Comparison of ENCODE assay signal across 25 cellular contexts in genomic region chr16:87346517-87347060, GRCh38.
"Had no signal": no experiment of that assay in that cellular context is flagged by ENCODE, and none has a peak within 500 bp of the region (broad histone marks: within the 10 kb centered on the region; RNA-seq: fewer than 3 reads in every experiment).

No MANE protein-coding gene starts in this region.

- H3K27me3 ChIP-seq: body of pancreas, cardiac muscle cell, hepatocyte, pancreas, right atrium auricular region, upper lobe of right lung had no signal

- H3K9me3 Mint-ChIP-seq: activated T-cell treated with anti-CD3 and anti-CD28 coated beads, Interleukin-2, amount 50 U/mL, for 24 hours; activated T-helper 17 cell treated with anti-CD3 and anti-CD28 coated beads, Interleukin-2, amount 50 U/mL, for 72 hours; mesothelial cell of epicardium; natural killer cell; T-cell had no signal

- H3K27ac ChIP-seq: body of pancreas, cardiac muscle cell, hepatocyte, pancreas, psoas muscle, upper lobe of right lung, WERI-Rb-1 had no signal

- H3K27ac Mint-ChIP-seq: mesothelial cell of epicardium had no signal

- H3K4me2 ChIP-seq: hepatocyte had no signal

- H3K4me3 ChIP-seq: body of pancreas, cardiac muscle cell, hepatocyte, pancreas, psoas muscle, right atrium auricular region, upper lobe of right lung had no signal

- H3K4me1 Mint-ChIP-seq: mesothelial cell of epicardium had no signal

- H2AFZ ChIP-seq: hepatocyte had no signal

- DNase-seq: activated CD4-positive, alpha-beta T cell treated with anti-CD3 and anti-CD28 coated beads, Interleukin-2, amount 50 U/mL, for 1 hour; activated CD4-positive, CD25-positive, alpha-beta regulatory T cell treated with anti-CD3 and anti-CD28 coated beads, Interleukin-2, amount 50 U/mL, for 72 hours; activated CD8-positive, alpha-beta memory T cell treated with anti-CD3 and anti-CD28 coated beads for 24 hours; activated CD8-positive, alpha-beta memory T cell treated with anti-CD3 and anti-CD28 coated beads, Interleukin-2, amount 50 U/mL, for 4 hours; activated T-cell treated with anti-CD3 and anti-CD28 coated beads, Interleukin-2, amount 50 U/mL, for 24 hours; anterior cingulate cortex; body of pancreas; effector CD4-positive, alpha-beta T cell; foreskin melanocyte; glutamatergic neuron; left ventricle myocardium superior; mammary epithelial cell; natural killer cell; pancreas; psoas muscle; stimulated activated CD4-positive, alpha-beta T cell treated with anti-CD3 and anti-CD28 coated beads, Interleukin-4, amount 100 ng/mL, for 24 hours; stimulated activated naive CD8-positive, alpha-beta T cell treated with anti-CD3 and anti-CD28 coated beads, Interleukin-15, Interleukin-2, amounts not matched to agents 100 U/mL and 50 U/mL, for 24 hours; T-cell; upper lobe of right lung; WERI-Rb-1 had no signal

- H3K27me3 Mint-ChIP-seq: activated T-cell treated with anti-CD3 and anti-CD28 coated beads, Interleukin-2, amount 50 U/mL, for 24 hours; activated T-helper 17 cell treated with anti-CD3 and anti-CD28 coated beads, Interleukin-2, amount 50 U/mL, for 72 hours; T-cell had no signal

- H3K4me1 ChIP-seq: body of pancreas, pancreas had no signal

- H3K9me3 ChIP-seq: body of pancreas, pancreas, psoas muscle, right atrium auricular region, upper lobe of right lung had no signal

- ATAC-seq: activated T-helper 17 cell treated with anti-CD3 and anti-CD28 coated beads, Interleukin-2, amount 50 U/mL, for 72 hours; body of pancreas; left ventricle myocardium superior; natural killer cell; pancreas; psoas muscle; stimulated activated naive CD8-positive, alpha-beta T cell treated with anti-CD3 and anti-CD28 coated beads, Interleukin-15, Interleukin-2, amounts not matched to agents 100 U/mL and 50 U/mL, for 24 hours; T-cell; upper lobe of right lung had no signal

- H3K36me3 Mint-ChIP-seq: natural killer cell had no signal

- H3K4me3 Mint-ChIP-seq: activated T-cell treated with anti-CD3 and anti-CD28 coated beads, Interleukin-2, amount 50 U/mL, for 24 hours; mesothelial cell of epicardium; natural killer cell had no signal
